In the genomic region with DNA sequence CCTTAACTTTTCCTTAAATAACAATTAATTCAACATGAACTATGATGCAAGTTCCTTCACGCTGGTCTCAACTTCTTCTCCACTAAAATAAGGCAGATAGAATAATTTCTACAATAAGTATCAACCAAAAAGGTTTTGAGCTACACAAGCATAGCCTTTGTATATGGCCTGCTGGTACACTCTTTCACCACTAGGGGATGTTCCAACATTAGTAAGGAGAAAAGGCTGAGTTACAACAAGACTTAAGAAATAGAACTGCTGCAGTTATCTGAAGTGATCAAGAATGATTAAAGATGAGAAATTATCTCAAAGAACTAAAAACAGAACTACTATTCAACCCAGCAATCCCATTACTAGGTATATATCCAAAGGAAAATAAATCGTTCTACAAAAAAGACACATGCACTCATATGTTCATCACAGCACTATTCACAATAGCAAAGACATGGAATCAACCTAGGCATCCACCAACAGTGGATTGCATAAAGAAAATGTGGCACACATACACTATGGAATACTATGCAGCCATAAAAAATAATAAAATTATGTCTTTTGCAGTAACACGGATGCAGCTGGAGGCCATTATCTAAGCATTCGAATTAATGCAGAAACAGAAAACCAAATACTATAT, we compare ENCODE assay signal across 9 cellular contexts. TPM values are rescaled to one million over a fixed set of nuclear protein-coding genes. Genes with fewer than 3 reads are reported as not detected.
DNase-seq lines count a peak whose midpoint lies in the region; ATAC-seq and TF ChIP-seq lines count a peak whose summit lies in the region.
"Had no signal": no experiment of that assay in that cellular context is flagged by ENCODE, and none has a peak within 500 bp of the region (broad histone marks: within the 10 kb centered on the region; RNA-seq: fewer than 3 reads in every experiment).

No MANE protein-coding gene starts in this region.

- ATAC-seq in GM21526 (IDR thresholded peaks at IDR 0.05; ENCODE audit: low FRiP score, unreplicated experiment) = peak; percentile 64

- H3K4me3 ChIP-seq in endodermal cell (ENCODE audit: low read length) = no peak overlapping the region
- no peak overlapping the region for H3K4me3 ChIP-seq in H7 (ENCODE audit: insufficient read depth, low read depth, low read length)
- H3K4me3 ChIP-seq: BLaER1 treated with 17β-estradiol and CSF1 and Interleukin-3, amounts not matched to agents 10 nM and 100 nM had no signal

- H3K27ac Mint-ChIP-seq in endodermal cell = peak overlapping the region; percentile 7

- H3K36me3 Mint-ChIP-seq in endodermal cell (ENCODE audit: low read depth) = no peaks in the 10 kb centered on the region

- peak; percentile 93 for TF ChIP-seq CTCF in endodermal cell (conservative IDR thresholded peaks at IDR 0.05)

- H3K27ac ChIP-seq in endodermal cell (ENCODE audit: low read depth, low read length) = no peak overlapping the region
- H3K27ac ChIP-seq: BLaER1 treated with 17β-estradiol and CSF1 and Interleukin-3, amounts not matched to agents 10 nM and 100 nM had no signal

- H3K9me3 ChIP-seq in endodermal cell (ENCODE audit: control insufficient read depth, low read length) = no peaks in the 10 kb centered on the region
- H3K9me3 ChIP-seq: BLaER1 treated with 17β-estradiol and CSF1 and Interleukin-3, amounts not matched to agents 10 nM and 100 nM had no signal

- DNase-seq in NCI-H510A treated with DMSO at 0.1 percent for 48 hours (lab: John Stamatoyannopoulos, UW) = peak; percentile 83
- DNase-seq in NCI-H510A (lab: John Stamatoyannopoulos, UW) = no peak
- peak; percentile 75 to 76 for DNase-seq in Kasumi-1 (lab: John Stamatoyannopoulos, UW)
- peak; percentile 76 for DNase-seq in RPMI7951 (ENCODE audit: low read depth)
- no peak for DNase-seq in endodermal cell
- peak; percentile 51 for DNase-seq in mucosa of gallbladder (ENCODE audit: low spot score)
- no peak for DNase-seq in H7

- no peaks in the 10 kb centered on the region for H3K4me1 ChIP-seq in endodermal cell (ENCODE audit: control insufficient read depth, insufficient read depth, low read length)

- no peak overlapping the region for H3K9ac ChIP-seq in endodermal cell (ENCODE audit: extremely low read depth, low read length, poor library complexity, severe bottlenecking)

- H3K27me3 ChIP-seq in endodermal cell (ENCODE audit: control insufficient read depth, insufficient read depth, low read length, poor library complexity, severe bottlenecking) (no peaks in the 10 kb centered on the region), H7 (ENCODE audit: control insufficient read depth, insufficient read depth, low read length) (no peaks in the 10 kb centered on the region)
- H3K27me3 ChIP-seq: BLaER1 treated with 17β-estradiol and CSF1 and Interleukin-3, amounts not matched to agents 10 nM and 100 nM had no signal

- no peaks in the 10 kb centered on the region for H3K27me3 Mint-ChIP-seq in endodermal cell (ENCODE audit: insufficient read depth)

- H3K4me3 Mint-ChIP-seq in endodermal cell = no peak overlapping the region

- no peaks in the 10 kb centered on the region for H3K9me3 Mint-ChIP-seq in endodermal cell

- H3K4me1 Mint-ChIP-seq in endodermal cell = peaks cover 12% of the 10 kb centered on the region

- H3K36me3 ChIP-seq in endodermal cell (ENCODE audit: control insufficient read depth, insufficient read depth, low read length) (no peaks in the 10 kb centered on the region), H7 (replicated peaks; ENCODE audit: control insufficient read depth, insufficient read depth, low read length) (no peaks in the 10 kb centered on the region)

- 76 to 86% methylated on average over 3 to 4 of the region's 4 CpGs for WGBS in endodermal cell (ENCODE audit: insufficient coverage in 1 of 2, insufficient read length in 1 of 2), 2 experiments

RNA-seq across cellular contexts. Expression of gene ATP13A3, which starts 14.4 kb away (rescaled TPM):
- 123 and 126 TPM in 2 replicates for total RNA-seq in RPMI7951 (2014; rRNA removed; shearing (Covaris generic))
- 100 to 1,000 TPM in 1 of 2 donors, 10 to 100 TPM in 1; 99.7 to 125 TPM for total RNA-seq in endodermal cell
- polyA plus RNA-seq in endodermal cell (2013, experiment 1 of 2) = 53.3 TPM
- 55.0 TPM for polyA plus RNA-seq in endodermal cell (2013, experiment 2 of 2)
- total RNA-seq in mucosa of gallbladder = 103 TPM
- 46.5 and 71.8 TPM in 2 replicates for total RNA-seq in H7 (2014; rRNA removed; shearing (Covaris generic))

Comparison
In these comparisons a context has a peak if more than half of its experiments do, and no peak if none do; other contexts are left out.
1. DNase-seq: peak in NCI-H510A treated with DMSO at 0.1 percent for 48 hours (single experiment), Kasumi-1 (2 of 2), RPMI7951 (single experiment) and mucosa of gallbladder (single experiment); none in NCI-H510A (single experiment), endodermal cell (single experiment) and H7 (single experiment).